10 cellular contexts compared by ENCODE assay signal in genomic region chr6:50264995-50265571, GRCh38.
DNase-seq lines count a peak whose midpoint lies in the region; ATAC-seq, FAIRE-seq and TF ChIP-seq lines count a peak whose summit lies in the region.
"Had no signal": no experiment of that assay in that cellular context is flagged by ENCODE, and none has a peak within 500 bp of the region (broad histone marks: within the 10 kb centered on the region; RNA-seq: fewer than 3 reads in every experiment).

No MANE protein-coding gene starts in this region.

- H3K9ac ChIP-seq in Karpas-422 (ENCODE audit: low read length), result no peak overlapping the region
- no peak overlapping the region for H3K9ac ChIP-seq in GM12878 (ENCODE audit: control insufficient read depth, insufficient read depth, low read length)
- H3K9ac ChIP-seq in neural cell (ENCODE audit: low read length), result no peak overlapping the region

- TF ChIP-seq EP300 in GM12878 (IDR thresholded peaks at IDR 0.05; ENCODE audit: borderline replicate concordance in 1 of 2, control insufficient read depth in 1 of 2, low read depth in 2 of 2, low read length in 2 of 2) (no peak), neural cell (conservative IDR thresholded peaks at IDR 0.05; ENCODE audit: poor library complexity, severe bottlenecking) (no peak)

- H3K27ac Mint-ChIP-seq in T-helper 2 cell treated with Interferon-gamma antibody and Interleukin-4, amounts not matched to agents 5 μg/mL and 100 μg/mL, for 36 hours, result no peak overlapping the region
- H3K27ac Mint-ChIP-seq in activated naive CD4-positive, alpha-beta T cell treated with anti-CD3 and anti-CD28 coated beads, Interleukin-2, amount 50 U/mL, for 72 hours, result no peak overlapping the region

- H3K9me2 ChIP-seq in Karpas-422 (replicated peaks; ENCODE audit: insufficient read depth, low read length) (no peaks in the 10 kb centered on the region), neural cell (ENCODE audit: insufficient read depth, low read length) (no peaks in the 10 kb centered on the region)

- H3F3A ChIP-seq in neural cell (ENCODE audit: insufficient read depth, low read length, poor library complexity, severe bottlenecking), result no peaks in the 10 kb centered on the region

- H3K4me3 ChIP-seq in Karpas-422 (ENCODE audit: low read length), result no peak overlapping the region
- no peak overlapping the region for H3K4me3 ChIP-seq in GM12878
- no peak overlapping the region for H3K4me3 ChIP-seq in neural cell (ENCODE audit: low read length)

- TF ChIP-seq CTCF in GM12878 (IDR thresholded peaks at IDR 0.05 in 2 of 3, conservative IDR thresholded peaks at IDR 0.05 in 1 of 3; ENCODE audit: control insufficient read depth in 2 of 3, extremely low read depth in 1 of 3, insufficient read depth in 1 of 3, low read depth in 3 of 3, low read length in 3 of 3) (peak in 2 of 3 experiments; percentile 20 to 37; a peak in 3 of 6 replicates), neural cell (IDR thresholded peaks at IDR 0.05; ENCODE audit: poor library complexity, severe bottlenecking) (peak; percentile 65)

- H3K4me2 ChIP-seq in Karpas-422 (ENCODE audit: low read depth, low read length, poor library complexity, severe bottlenecking), result no peak overlapping the region
- no peak overlapping the region for H3K4me2 ChIP-seq in GM12878 (ENCODE audit: control insufficient read depth, insufficient read depth)
- H3K4me2 ChIP-seq in neural cell (ENCODE audit: low read length), result no peak overlapping the region

- in situ Hi-C loops in G401 (cut with HindIII; ENCODE audit: low sequenced_read_pairs), result no loop called here
- in situ Hi-C loops in GM12878 (cut with MboI), result no loop called here

- no peaks in the 10 kb centered on the region for H3K27me3 Mint-ChIP-seq in T-helper 2 cell treated with Interferon-gamma antibody and Interleukin-4, amounts not matched to agents 5 μg/mL and 100 μg/mL, for 36 hours (ENCODE audit: low read depth)

- H3K27ac ChIP-seq in Karpas-422 (ENCODE audit: low read length) (no peak overlapping the region), GM12878 (ENCODE audit: control insufficient read depth, insufficient read depth) (no peak overlapping the region), neural cell (ENCODE audit: low read length) (no peak overlapping the region)

- intact Hi-C loops in GM12878 (cut with micrococcal nuclease; ENCODE audit: unreplicated experiment), result loop anchor here (1.0 kb wide), 1 partner anchor 337 kb away; no protein-coding TSS in a partner anchor

- H3K4me1 ChIP-seq in Karpas-422 (ENCODE audit: low read length) (no peaks in the 10 kb centered on the region), GM12878 (ENCODE audit: control insufficient read depth, insufficient read depth, low read length) (no peaks in the 10 kb centered on the region)

- no peaks in the 10 kb centered on the region for H3K36me3 Mint-ChIP-seq in T-helper 2 cell treated with Interferon-gamma antibody and Interleukin-4, amounts not matched to agents 5 μg/mL and 100 μg/mL, for 36 hours (ENCODE audit: low read depth)
- no peaks in the 10 kb centered on the region for H3K36me3 Mint-ChIP-seq in activated naive CD4-positive, alpha-beta T cell treated with anti-CD3 and anti-CD28 coated beads, Interleukin-2, amount 50 U/mL, for 72 hours

- DNase-seq in G401 (ENCODE audit: low spot score) (peak; percentile 19), Karpas-422 (peak; percentile 42), GM12878 (ENCODE audit: low read depth, low spot score) (no peak), T-helper 9 cell (no peak), AG20443 (ENCODE audit: low spot score) (no peak)
- no peak for DNase-seq in T-helper 2 cell treated with Interferon-gamma antibody and Interleukin-4, amounts not matched to agents 5 μg/mL and 100 μg/mL, for 36 hours (ENCODE audit: low spot score)
- DNase-seq in activated naive CD4-positive, alpha-beta T cell treated with anti-CD3 and anti-CD28 coated beads, Interleukin-2, amount 50 U/mL, for 72 hours (ENCODE audit: low spot score in 2 of 2), result no peak

- no TSS peak for BruUV-seq in GM12878 (replicated peaks; lab: Mats Ljungman, UMichigan)

- peaks cover under 1% of the 10 kb centered on the region; the same call in 1 of the 2 replicates for H3K9me3 ChIP-seq in Karpas-422 (ENCODE audit: low read length)
- no peaks in the 10 kb centered on the region for H3K9me3 ChIP-seq in GM12878 (replicated peaks; ENCODE audit: control insufficient read depth, insufficient read depth, low read length)
- H3K9me3 ChIP-seq in neural cell (ENCODE audit: low read length), result no peaks in the 10 kb centered on the region

- no peak overlapping the region for H3K4me3 Mint-ChIP-seq in T-helper 2 cell treated with Interferon-gamma antibody and Interleukin-4, amounts not matched to agents 5 μg/mL and 100 μg/mL, for 36 hours

- TF ChIP-seq RAD21 in GM12878 (IDR thresholded peaks at IDR 0.05; ENCODE audit: insufficient read depth, low read depth, low read length) (peak; percentile 9; the same call in 1 of the 2 replicates), neural cell (conservative IDR thresholded peaks at IDR 0.05) (peak; percentile 63)

- no peak for FAIRE-seq in GM12878 (lab: Jason Lieb, UNC)
- FAIRE-seq: GM12892 had no signal

- no peaks in the 10 kb centered on the region for H4K20me1 ChIP-seq in Karpas-422 (ENCODE audit: insufficient read depth, low read depth, low read length)
- no peaks in the 10 kb centered on the region for H4K20me1 ChIP-seq in GM12878 (ENCODE audit: control insufficient read depth, insufficient read depth)
- H4K20me1 ChIP-seq in neural cell (ENCODE audit: insufficient read depth), result no peaks in the 10 kb centered on the region

- POLR2A ChIA-PET in GM12878 (lab: Charles Lee), result no interaction called here

- H3K36me3 ChIP-seq in Karpas-422 (ENCODE audit: insufficient read depth, low read length), result no peaks in the 10 kb centered on the region
- no peaks in the 10 kb centered on the region for H3K36me3 ChIP-seq in GM12878 (ENCODE audit: control insufficient read depth in 2 of 2, insufficient read depth in 2 of 2, low read length in 1 of 2)
- H3K36me3 ChIP-seq in neural cell (ENCODE audit: insufficient read depth, low read length), result no peaks in the 10 kb centered on the region

- TF ChIP-seq POLR2A in GM12878 (IDR thresholded peaks at IDR 0.05; ENCODE audit: low read depth, low read length), result no peak

- ATAC-seq in GM12878, result peak; percentile 72
- ATAC-seq in activated naive CD4-positive, alpha-beta T cell treated with anti-CD3 and anti-CD28 coated beads, Interleukin-2, amount 50 U/mL, for 72 hours, result no peak
- ATAC-seq: HCT116 had no signal

- H3K9me3 Mint-ChIP-seq in T-helper 2 cell treated with Interferon-gamma antibody and Interleukin-4, amounts not matched to agents 5 μg/mL and 100 μg/mL, for 36 hours, result peaks cover 26% of the 10 kb centered on the region
- H3K9me3 Mint-ChIP-seq in activated naive CD4-positive, alpha-beta T cell treated with anti-CD3 and anti-CD28 coated beads, Interleukin-2, amount 50 U/mL, for 72 hours, result peaks cover 11 to 23% of the 10 kb centered on the region in 2 donors

- H3K4me1 Mint-ChIP-seq in T-helper 2 cell treated with Interferon-gamma antibody and Interleukin-4, amounts not matched to agents 5 μg/mL and 100 μg/mL, for 36 hours (ENCODE audit: low read depth), result no peaks in the 10 kb centered on the region

- 3% methylated on average over 2 of the region's 2 CpGs for WGBS in GM12878 (ENCODE audit: insufficient coverage, insufficient replicate concordance, low lambda C conversion rate, missing lambda C conversion rate)

- H3K79me2 ChIP-seq in Karpas-422 (ENCODE audit: low read length) (no peaks in the 10 kb centered on the region), GM12878 (ENCODE audit: control insufficient read depth, insufficient read depth, low read length) (no peaks in the 10 kb centered on the region), neural cell (replicated peaks; ENCODE audit: insufficient read depth, low read length) (no peaks in the 10 kb centered on the region)

- SMC1A ChIA-PET in GM12878 (lab: Charles Lee; ENCODE audit: uncharacterized antibody, unreplicated experiment), result interaction anchor here (1.1 to 2.2 kb wide), 3 partner anchors 13 to 335 kb away, joined by 3 to 9 read pairs (median 8); no protein-coding TSS in a partner anchor

- H3K27me3 ChIP-seq in Karpas-422 (ENCODE audit: low read length) (no peaks in the 10 kb centered on the region), GM12878 (replicated peaks in 1 of 2; ENCODE audit: control insufficient read depth in 2 of 2, insufficient read depth in 2 of 2, low read length in 1 of 2) (no peaks in the 10 kb centered on the region), neural cell (ENCODE audit: insufficient read depth, low read depth, low read length) (no peaks in the 10 kb centered on the region)

- H2AFZ ChIP-seq in Karpas-422 (ENCODE audit: low read length) (no peak overlapping the region), GM12878 (ENCODE audit: control insufficient read depth, low read depth, low read length) (no peak overlapping the region), neural cell (ENCODE audit: low read depth, low read length) (no peak overlapping the region)

- RAD21 ChIA-PET in GM12878 (lab: Charles Lee; ENCODE audit: unreplicated experiment), result no interaction called here

- CTCF ChIA-PET in GM12878 (lab: Yijun Ruan, JAX), result interaction anchor here (0.9 to 2.5 kb wide), 9 partner anchors 9 to 337 kb away, joined by 3 to 33 read pairs (median 4); no protein-coding TSS in a partner anchor

TF ChIP-seq in GM12878, 131 proteins besides CTCF, POLR2A, EP300 and RAD21:
- peak; percentile 54; the same call in 1 of the 2 replicates for TF ChIP-seq SMC3 (IDR thresholded peaks at IDR 0.05; ENCODE audit: borderline replicate concordance, low read length)
- TF ChIP-seq SIX5 (IDR thresholded peaks at IDR 0.05; ENCODE audit: low read depth, low read length, severe bottlenecking), result no peak
TF ChIP-seq in GM12878: peak in this region for 1.

TF ChIP-seq in neural cell, 6 proteins besides CTCF, POLR2A, EP300 and RAD21:
- TF ChIP-seq SMC3 (conservative IDR thresholded peaks at IDR 0.05; ENCODE audit: poor library complexity), result peak; percentile 75
- TF ChIP-seq POLR2AphosphoS5 (IDR thresholded peaks at IDR 0.05), result no peak
TF ChIP-seq in neural cell: peak in this region for 1.

Comparison
In these comparisons a context has a peak if more than half of its experiments do, and no peak if none do; other contexts are left out.
1. DNase-seq: peak in G401 (single experiment) and Karpas-422 (single experiment); none in GM12878 (single experiment), T-helper 9 cell (single experiment), T-helper 2 cell treated with Interferon-gamma antibody and Interleukin-4, amounts not matched to agents 5 μg/mL and 100 μg/mL, for 36 hours (single experiment), activated naive CD4-positive, alpha-beta T cell treated with anti-CD3 and anti-CD28 coated beads, Interleukin-2, amount 50 U/mL, for 72 hours (0 of 2) and AG20443 (single experiment).